Comparison of ENCODE assay signal across 1 cellular context in genomic region chr4:6746721-6747689, GRCh38.
TF ChIP-seq lines count a peak whose summit lies in the region.

No MANE protein-coding gene starts in this region.

TF ChIP-seq in H1, 55 proteins besides CTCF, POLR2A, EP300 and RAD21:
- TF ChIP-seq SAP30 (IDR thresholded peaks at IDR 0.05; ENCODE audit: insufficient read depth, insufficient replicate concordance, low read length) (no peak), POLR2AphosphoS5 (IDR thresholded peaks at IDR 0.05; ENCODE audit: low read depth, low read length) (no peak), BCL11A (IDR thresholded peaks at IDR 0.05; ENCODE audit: low read depth in 2 of 2, low read length in 2 of 2) (no peak), PHF8 (conservative IDR thresholded peaks at IDR 0.05; ENCODE audit: low read depth, low read length) (no peak), ZNF274 (IDR thresholded peaks at IDR 0.05; ENCODE audit: borderline replicate concordance, extremely low read depth, low read length) (no peak), KDM5A (IDR thresholded peaks at IDR 0.05; ENCODE audit: low read length) (no peak), ASH2L (IDR thresholded peaks at IDR 0.05; ENCODE audit: low read length) (no peak), TBP (IDR thresholded peaks at IDR 0.05; ENCODE audit: low read depth, low read length) (no peak), ATF3 (IDR thresholded peaks at IDR 0.05; ENCODE audit: insufficient read depth, low read depth, low read length) (no peak), SUZ12 (IDR thresholded peaks at IDR 0.05; ENCODE audit: low read length) (no peak), HDAC2 (IDR thresholded peaks at IDR 0.05; ENCODE audit: borderline replicate concordance in 1 of 2, low read depth in 2 of 2, low read length in 2 of 2) (no peak), CHD7 (IDR thresholded peaks at IDR 0.05; ENCODE audit: insufficient replicate concordance, low read length) (no peak)
